9 cellular contexts compared by ENCODE assay signal in the genomic region with DNA sequence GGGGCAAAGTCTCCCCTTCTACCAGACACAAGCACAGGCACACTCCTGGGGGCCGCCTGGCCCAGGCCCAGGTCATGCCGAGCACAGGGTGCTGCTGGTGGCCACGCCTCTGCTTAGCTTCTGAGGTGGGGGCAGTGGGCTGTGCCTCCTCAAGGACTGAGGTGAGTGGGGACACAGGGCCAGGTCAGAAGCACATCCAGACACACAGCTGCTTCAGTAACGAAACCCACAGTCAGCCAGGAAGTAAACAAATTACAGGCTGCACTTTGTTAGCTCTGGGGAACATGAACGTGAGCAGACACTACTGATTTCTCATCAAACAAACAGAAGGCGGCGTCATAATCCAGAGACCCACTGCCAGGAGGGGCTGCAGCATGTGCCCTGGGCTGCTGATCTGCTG.
DNase-seq lines count a peak whose midpoint lies in the region; ATAC-seq, FAIRE-seq and TF ChIP-seq lines count a peak whose summit lies in the region.
"Had no signal": no experiment of that assay in that cellular context is flagged by ENCODE, and none has a peak within 500 bp of the region (broad histone marks: within the 10 kb centered on the region; RNA-seq: fewer than 3 reads in every experiment).

No MANE protein-coding gene starts in this region.

- H3K36me3 ChIP-seq in testis (ENCODE audit: low read depth, missing control alignments) (no peaks in the 10 kb centered on the region), stomach (no peaks in the 10 kb centered on the region)

- 79 to 89% methylated on average over 4 to 7 of the region's 7 CpGs for WGBS in testis, 2 donors
- WGBS in stomach, 5 donors = 21 to 44% (median 42%) methylated on average over 3 to 7 of the region's 7 CpGs

- H3K27ac ChIP-seq in testis = no peak overlapping the region
- no peak overlapping the region for H3K27ac ChIP-seq in stomach

- TF ChIP-seq CTCF in testis (IDR thresholded peaks at IDR 0.05) = no peak
- TF ChIP-seq CTCF in stomach (IDR thresholded peaks at IDR 0.05) = no peak

- ATAC-seq in GM21786 (IDR thresholded peaks at IDR 0.05; ENCODE audit: unreplicated experiment) = peak; percentile 54
- ATAC-seq in HG03457 (IDR thresholded peaks at IDR 0.05; ENCODE audit: unreplicated experiment) = no peak
- ATAC-seq in HG03135 (IDR thresholded peaks at IDR 0.05; ENCODE audit: unreplicated experiment) = no peak
- ATAC-seq: activated naive CD8-positive, alpha-beta T cell treated with anti-CD3 and anti-CD28 coated beads, Interleukin-2, amount 50 U/mL, for 24 hours had no signal

- DNase-seq in GM18507 (ENCODE audit: extremely low spot score, insufficient read length, low read depth) (no peak), NCI-H146 (lab: John Stamatoyannopoulos, UW) (peak; percentile 60), iris pigment epithelial cell (ENCODE audit: low read depth) (peak; percentile 42), testis (no peak), stomach (no peak)
- DNase-seq: activated naive CD8-positive, alpha-beta T cell treated with anti-CD3 and anti-CD28 coated beads, Interleukin-2, amount 50 U/mL, for 24 hours had no signal

- H3K4me1 ChIP-seq in testis (no peaks in the 10 kb centered on the region), stomach (peaks cover 0 to 4% (median 0%) of the 10 kb centered on the region in 4 donors)

- H3K4me3 ChIP-seq in testis (no peak overlapping the region), stomach (no peak overlapping the region)

- H3K27me3 ChIP-seq in testis (no peaks in the 10 kb centered on the region), stomach (no peaks in the 10 kb centered on the region)

- intact Hi-C loops in testis (cut with DNase I; ENCODE audit: low total_unique reads) (no loop called here), stomach (cut with DNase I; ENCODE audit: low total_unique reads) (no loop called here)

- TF ChIP-seq EP300 in stomach (IDR thresholded peaks at IDR 0.05) = no peak

- H3K9me3 ChIP-seq in testis (no peaks in the 10 kb centered on the region), stomach (no peaks in the 10 kb centered on the region)

- TF ChIP-seq POLR2A in testis (IDR thresholded peaks at IDR 0.05) (no peak), stomach (IDR thresholded peaks at IDR 0.05) (no peak)

- FAIRE-seq in GM18507 (lab: Jason Lieb, UNC) = peak; percentile 62

Comparison
In these comparisons a context has a peak if more than half of its experiments do, and no peak if none do; other contexts are left out.
1. DNase-seq: peak in NCI-H146 (single experiment) and iris pigment epithelial cell (single experiment); none in GM18507 (single experiment), testis (single experiment) and stomach (single experiment).